ENCODE assay signal across 8 cellular contexts in the genomic region with DNA sequence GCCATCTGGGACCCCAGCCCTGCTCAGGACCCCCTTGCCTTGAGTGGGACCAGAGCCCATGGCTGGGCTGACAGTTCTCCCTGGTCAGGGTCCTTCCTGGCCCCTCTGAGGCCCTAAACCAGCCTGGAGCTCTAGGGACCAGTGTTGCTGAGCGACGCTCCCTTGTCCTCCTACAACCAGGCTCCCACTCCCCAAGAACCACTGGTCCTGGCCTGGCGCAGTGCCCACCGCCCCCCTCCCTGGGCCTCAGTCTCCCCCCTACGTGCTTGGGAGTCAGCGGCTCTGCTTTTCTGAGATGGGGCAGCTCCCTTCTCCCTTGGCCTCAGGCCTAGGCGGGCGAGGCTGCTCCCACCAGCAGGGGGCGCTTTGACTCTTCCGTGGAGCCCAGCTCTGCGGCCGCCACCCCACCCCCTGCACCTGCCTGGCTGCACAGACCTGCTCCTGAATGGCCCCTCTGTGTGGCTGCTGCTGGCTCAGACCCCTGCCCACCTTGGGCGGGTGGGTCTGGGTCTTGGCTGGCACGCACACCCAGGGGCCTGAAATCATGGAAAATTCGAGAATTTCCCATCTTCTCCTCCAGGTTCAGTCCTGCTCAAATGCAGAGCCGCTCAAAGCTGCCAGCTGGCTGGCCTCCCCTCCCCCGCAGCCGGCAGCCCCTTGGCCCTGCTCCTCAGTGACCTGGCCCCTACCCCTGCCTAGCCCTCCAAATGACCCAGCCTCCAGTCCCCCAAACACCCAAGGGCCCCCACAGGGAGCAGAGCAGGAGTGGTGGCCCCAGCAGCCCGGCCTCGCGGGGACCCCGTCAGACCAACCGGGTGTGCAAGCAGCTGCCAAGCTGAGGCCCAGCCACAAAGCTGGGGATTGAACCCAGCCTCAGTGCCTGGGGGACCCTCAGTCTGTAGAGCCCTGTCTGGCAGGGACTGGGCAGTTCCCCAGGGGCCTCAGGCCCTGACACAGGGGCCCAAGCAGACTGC. TPM values are rescaled to one million over a fixed set of nuclear protein-coding genes. Genes with fewer than 3 reads are reported as not detected.
DNase-seq lines count a peak whose midpoint lies in the region; TF ChIP-seq lines count a peak whose summit lies in the region.

No MANE protein-coding gene starts in this region.

- H4K20me1 ChIP-seq in SU-DHL-6 (ENCODE audit: low read depth, low read length): no peaks in the 10 kb centered on the region; the same call in 1 of the 2 replicates

- peak; percentile 10 to 68 for DNase-seq in NCI-H446 (lab: John Stamatoyannopoulos, UW)
- no peak for DNase-seq in NCI-H446 treated with DMSO at 0.1 percent for 48 hours (lab: John Stamatoyannopoulos, UW)
- DNase-seq in Kasumi-1 (lab: John Stamatoyannopoulos, UW): peak; percentile 68 to 70
- DNase-seq in activated naive CD8-positive, alpha-beta T cell treated with anti-CD3 and anti-CD28 coated beads for 36 hours: peak; percentile 85
- DNase-seq in cardiac septum (ENCODE audit: low spot score): peak; percentile 92
- DNase-seq in renal cortical epithelial cell (ENCODE audit: low read depth): peak; percentile 9
- peak; percentile 79 to 88 for DNase-seq in uterus

- H3K9me3 ChIP-seq in SU-DHL-6 (ENCODE audit: insufficient read depth, low read length): no peaks in the 10 kb centered on the region
- no peaks in the 10 kb centered on the region for H3K9me3 ChIP-seq in uterus

- H3K4me3 ChIP-seq in SU-DHL-6 (ENCODE audit: insufficient read depth, low read length, poor library complexity, severe bottlenecking): no peak overlapping the region
- H3K4me3 ChIP-seq in uterus: no peak overlapping the region

- intact Hi-C loops in cardiac septum (cut with DNase I): loop anchor here (2.0 to 5.0 kb wide), 4 partner anchors 35 to 268 kb away; a partner anchor contains a TSS
- intact Hi-C loops in uterus (cut with DNase I; ENCODE audit: low total_unique reads): loop anchor here (5.0 kb wide), 1 partner anchor 275 kb away; no protein-coding TSS in a partner anchor

- H3F3A ChIP-seq in SU-DHL-6 (ENCODE audit: insufficient read depth): no peaks in the 10 kb centered on the region

- no peak overlapping the region for H3K27ac ChIP-seq in SU-DHL-6 (ENCODE audit: low read depth, low read length)
- peak overlapping the region; percentile 86 to 89 for H3K27ac ChIP-seq in uterus

- H3K4me1 Mint-ChIP-seq in activated naive CD8-positive, alpha-beta T cell treated with anti-CD3 and anti-CD28 coated beads for 36 hours: peaks cover 4% of the 10 kb centered on the region

- no peak overlapping the region for H2AFZ ChIP-seq in SU-DHL-6 (ENCODE audit: low read depth, low read length, severe bottlenecking)

- no peak overlapping the region for H3K4me2 ChIP-seq in SU-DHL-6 (ENCODE audit: low read depth, low read length, poor library complexity, severe bottlenecking)

- peaks cover 0 to 20% of the 10 kb centered on the region in 2 donors for H3K4me1 ChIP-seq in uterus

- no peak overlapping the region for H3K27ac Mint-ChIP-seq in activated naive CD8-positive, alpha-beta T cell treated with anti-CD3 and anti-CD28 coated beads for 36 hours

- no peaks in the 10 kb centered on the region for H3K9me3 Mint-ChIP-seq in activated naive CD8-positive, alpha-beta T cell treated with anti-CD3 and anti-CD28 coated beads for 36 hours

- no peaks in the 10 kb centered on the region for H3K27me3 Mint-ChIP-seq in activated naive CD8-positive, alpha-beta T cell treated with anti-CD3 and anti-CD28 coated beads for 36 hours

- no peaks in the 10 kb centered on the region for H3K9me2 ChIP-seq in SU-DHL-6 (replicated peaks; ENCODE audit: insufficient read depth, low read length)

- H3K79me2 ChIP-seq in SU-DHL-6 (ENCODE audit: insufficient read depth, low read length): no peaks in the 10 kb centered on the region

- H3K27me3 ChIP-seq in SU-DHL-6 (ENCODE audit: low read length) (no peaks in the 10 kb centered on the region), uterus (no peaks in the 10 kb centered on the region)

- no peak overlapping the region for H3K9ac ChIP-seq in SU-DHL-6 (ENCODE audit: low read length)

- peak in 1 of 2 donors; percentile 14 for TF ChIP-seq POLR2A in uterus (IDR thresholded peaks at IDR 0.05)

- no peak overlapping the region for H3K4me3 Mint-ChIP-seq in activated naive CD8-positive, alpha-beta T cell treated with anti-CD3 and anti-CD28 coated beads for 36 hours

- peak; percentile 96 for TF ChIP-seq CTCF in SU-DHL-6 (IDR thresholded peaks at IDR 0.05; ENCODE audit: insufficient read depth, low read length, poor library complexity, severe bottlenecking)
- peak; percentile 89 to 95 (median 92) for TF ChIP-seq CTCF in uterus (IDR thresholded peaks at IDR 0.05)

- no peaks in the 10 kb centered on the region for H3K36me3 Mint-ChIP-seq in activated naive CD8-positive, alpha-beta T cell treated with anti-CD3 and anti-CD28 coated beads for 36 hours

- H3K36me3 ChIP-seq in SU-DHL-6 (ENCODE audit: low read length): peaks cover 15% of the 10 kb centered on the region
- no peaks in the 10 kb centered on the region for H3K36me3 ChIP-seq in uterus

RNA-seq across cellular contexts. Expression of a gene that starts 9.1 kb away (rescaled TPM):
- under 1 TPM; 0.20 to 0.31 TPM for total RNA-seq in activated naive CD8-positive, alpha-beta T cell treated with anti-CD3 and anti-CD28 coated beads for 36 hours
- total RNA-seq in cardiac septum: 0.75 TPM
- total RNA-seq in renal cortical epithelial cell: not detected in 2 replicates
- not detected for total RNA-seq in uterus

RNA-seq across cellular contexts. Expression of a gene that starts 29.7 kb away (rescaled TPM):
- 100 to 1,000 TPM; 147 to 148 TPM for total RNA-seq in activated naive CD8-positive, alpha-beta T cell treated with anti-CD3 and anti-CD28 coated beads for 36 hours
- total RNA-seq in cardiac septum (35.1 TPM), renal cortical epithelial cell (not detected in 2 replicates), uterus (100 to 1,000 TPM in 1 of 4 donors, 10 to 100 TPM in 3; 11.2 to 112 (median 25.1) TPM)

RNA-seq across cellular contexts. Expression of a gene that starts 37.0 kb away (rescaled TPM):
- under 1 TPM; 0.50 to 0.54 TPM for total RNA-seq in activated naive CD8-positive, alpha-beta T cell treated with anti-CD3 and anti-CD28 coated beads for 36 hours
- 41.5 TPM for total RNA-seq in cardiac septum
- not detected in 2 replicates for total RNA-seq in renal cortical epithelial cell
- 10 to 100 TPM in 2 of 4 donors, 1 to 10 TPM in 1, not detected in 1; 3.2 to 60.6 (median 29.3) TPM for total RNA-seq in uterus

RNA-seq across cellular contexts. Expression of a gene that starts 43.8 kb away (rescaled TPM):
- under 1 TPM in 1 of 2 experiments, not detected in 1; 0.31 TPM for total RNA-seq in activated naive CD8-positive, alpha-beta T cell treated with anti-CD3 and anti-CD28 coated beads for 36 hours
- 0.78 TPM for total RNA-seq in cardiac septum
- not detected in 2 replicates for total RNA-seq in renal cortical epithelial cell
- 1 to 10 TPM in 1 of 4 donors, under 1 TPM in 1, not detected in 2; 0.95 to 1.5 TPM for total RNA-seq in uterus

RNA-seq across cellular contexts. Expression of a gene that starts 47.8 kb away (rescaled TPM):
- not detected for total RNA-seq in activated naive CD8-positive, alpha-beta T cell treated with anti-CD3 and anti-CD28 coated beads for 36 hours
- total RNA-seq in cardiac septum (not detected), renal cortical epithelial cell (0.05 TPM in 1 of 2 replicates, not detected in the other), uterus (1 to 10 TPM in 1 of 4 donors, not detected in 3; 2.0 TPM)

Comparison
In these comparisons a context has a peak if more than half of its experiments do, and no peak if none do; other contexts are left out.
1. RNA of a gene that starts 29.7 kb away (total RNA-seq): 147 to 148 TPM in activated naive CD8-positive, alpha-beta T cell treated with anti-CD3 and anti-CD28 coated beads for 36 hours, 35.1 TPM in cardiac septum (single experiment) and 11.2 to 112 TPM in uterus; not detected in renal cortical epithelial cell; every median in the first group is over 10 times any median in the second.